1 cellular context compared by ENCODE assay signal in the genomic region with DNA sequence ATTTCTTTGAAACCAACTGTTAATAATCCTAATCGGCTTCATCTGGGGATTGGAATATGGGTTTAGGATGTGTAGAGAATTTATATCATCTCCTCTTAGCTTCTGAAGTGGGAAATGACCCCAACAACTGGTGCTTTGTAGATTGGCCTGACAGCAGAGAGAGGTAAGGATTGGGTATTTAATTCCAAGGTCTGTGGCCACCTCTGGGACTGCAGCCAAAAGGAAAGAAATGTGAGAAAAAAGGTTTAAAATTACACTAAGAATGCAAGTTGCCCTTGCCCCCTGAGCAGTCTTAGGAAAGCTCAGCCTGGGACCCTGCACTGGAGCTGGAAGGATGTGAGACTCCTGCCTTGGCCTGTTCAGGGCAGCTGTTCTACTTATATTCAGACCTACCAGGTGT.
TF ChIP-seq lines count a peak whose summit lies in the region.

No MANE protein-coding gene starts in this region.

TF ChIP-seq in WTC11, 78 proteins besides CTCF, POLR2A, EP300 and RAD21 (continued from another document):
- TF ChIP-seq, protein P1, sequence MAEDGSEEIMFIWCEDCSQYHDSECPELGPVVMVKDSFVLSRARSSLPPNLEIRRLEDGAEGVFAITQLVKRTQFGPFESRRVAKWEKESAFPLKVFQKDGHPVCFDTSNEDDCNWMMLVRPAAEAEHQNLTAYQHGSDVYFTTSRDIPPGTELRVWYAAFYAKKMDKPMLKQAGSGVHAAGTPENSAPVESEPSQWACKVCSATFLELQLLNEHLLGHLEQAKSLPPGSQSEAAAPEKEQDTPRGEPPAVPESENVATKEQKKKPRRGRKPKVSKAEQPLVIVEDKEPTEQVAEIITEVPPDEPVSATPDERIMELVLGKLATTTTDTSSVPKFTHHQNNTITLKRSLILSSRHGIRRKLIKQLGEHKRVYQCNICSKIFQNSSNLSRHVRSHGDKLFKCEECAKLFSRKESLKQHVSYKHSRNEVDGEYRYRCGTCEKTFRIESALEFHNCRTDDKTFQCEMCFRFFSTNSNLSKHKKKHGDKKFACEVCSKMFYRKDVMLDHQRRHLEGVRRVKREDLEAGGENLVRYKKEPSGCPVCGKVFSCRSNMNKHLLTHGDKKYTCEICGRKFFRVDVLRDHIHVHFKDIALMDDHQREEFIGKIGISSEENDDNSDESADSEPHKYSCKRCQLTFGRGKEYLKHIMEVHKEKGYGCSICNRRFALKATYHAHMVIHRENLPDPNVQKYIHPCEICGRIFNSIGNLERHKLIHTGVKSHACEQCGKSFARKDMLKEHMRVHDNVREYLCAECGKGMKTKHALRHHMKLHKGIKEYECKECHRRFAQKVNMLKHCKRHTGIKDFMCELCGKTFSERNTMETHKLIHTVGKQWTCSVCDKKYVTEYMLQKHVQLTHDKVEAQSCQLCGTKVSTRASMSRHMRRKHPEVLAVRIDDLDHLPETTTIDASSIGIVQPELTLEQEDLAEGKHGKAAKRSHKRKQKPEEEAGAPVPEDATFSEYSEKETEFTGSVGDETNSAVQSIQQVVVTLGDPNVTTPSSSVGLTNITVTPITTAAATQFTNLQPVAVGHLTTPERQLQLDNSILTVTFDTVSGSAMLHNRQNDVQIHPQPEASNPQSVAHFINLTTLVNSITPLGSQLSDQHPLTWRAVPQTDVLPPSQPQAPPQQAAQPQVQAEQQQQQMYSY (CRISPR knock-in tag; IDR thresholded peaks at IDR 0.05), result no peak
- no peak for TF ChIP-seq FOXK1 (CRISPR knock-in tag; IDR thresholded peaks at IDR 0.05)
TF ChIP-seq in WTC11: peak in this region for 0.
